In the genomic region with DNA sequence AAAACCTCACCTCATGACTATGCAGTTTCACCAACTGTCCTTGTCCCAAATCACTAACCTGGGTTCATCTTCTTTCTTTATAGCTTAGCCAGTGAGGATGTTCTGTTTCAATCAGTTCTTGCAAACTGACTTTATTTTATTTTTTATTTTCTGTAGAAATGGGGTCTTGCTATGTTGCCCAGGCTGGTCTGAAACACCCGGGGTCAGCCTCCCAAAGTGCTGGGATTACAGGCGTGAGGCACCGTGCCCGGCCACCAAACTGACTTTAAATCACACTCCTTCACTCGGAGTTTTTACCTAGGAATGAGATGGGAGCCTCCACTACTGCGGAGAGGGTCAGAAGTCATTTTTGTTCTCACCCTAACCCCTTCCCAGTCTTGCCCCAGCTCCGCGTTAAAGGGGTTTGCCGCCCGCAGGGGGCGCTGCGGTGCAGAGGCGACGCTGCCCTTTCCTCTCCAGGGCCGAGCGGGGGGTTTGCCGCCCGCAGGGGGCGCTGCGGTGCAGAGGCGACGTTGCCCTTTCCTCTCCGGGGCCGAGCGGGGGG, we compare ENCODE assay signal across 10 cellular contexts.
DNase-seq lines count a peak whose midpoint lies in the region; ATAC-seq lines count a peak whose summit lies in the region.
"Had no signal": no experiment of that assay in that cellular context is flagged by ENCODE, and none has a peak within 500 bp of the region (broad histone marks: within the 10 kb centered on the region; RNA-seq: fewer than 3 reads in every experiment).

No MANE protein-coding gene starts in this region.

- H3K4me1 Mint-ChIP-seq in stimulated activated effector memory CD8-positive, alpha-beta T cell treated with anti-CD3 and anti-CD28 coated beads, Interleukin-12 subunit alpha, Interleukin-12 subunit beta, amount 100 ng/mL, for 72 hours: peaks cover 13% of the 10 kb centered on the region

- H3K36me3 Mint-ChIP-seq in stimulated activated effector memory CD8-positive, alpha-beta T cell treated with anti-CD3 and anti-CD28 coated beads, Interleukin-12 subunit alpha, Interleukin-12 subunit beta, amount 100 ng/mL, for 72 hours: no peaks in the 10 kb centered on the region

- H3K4me3 Mint-ChIP-seq in stimulated activated effector memory CD8-positive, alpha-beta T cell treated with anti-CD3 and anti-CD28 coated beads, Interleukin-12 subunit alpha, Interleukin-12 subunit beta, amount 100 ng/mL, for 72 hours: no peak overlapping the region

- DNase-seq in DMS53 (lab: John Stamatoyannopoulos, UW): peak; percentile 85
- DNase-seq in DMS53 treated with DMSO at 0.1 percent for 48 hours (lab: John Stamatoyannopoulos, UW; ENCODE audit: unreplicated experiment): no peak
- peak; percentile 91 for DNase-seq in activated CD4-positive, alpha-beta T cell treated with anti-CD3 and anti-CD28 coated beads for 48 hours
- DNase-seq in effector CD4-positive, alpha-beta T cell: peak; percentile 38
- DNase-seq in stimulated activated effector memory CD8-positive, alpha-beta T cell treated with anti-CD3 and anti-CD28 coated beads, Interleukin-12 subunit alpha, Interleukin-12 subunit beta, amount 100 ng/mL, for 72 hours (ENCODE audit: low spot score in 2 of 2): peak; percentile 80 to 94
- DNase-seq in T1000 (lab: John Stamatoyannopoulos, UW): no peak
- DNase-seq: Kasumi-1, SW 1271 had no signal

- H3K27ac Mint-ChIP-seq in stimulated activated effector memory CD8-positive, alpha-beta T cell treated with anti-CD3 and anti-CD28 coated beads, Interleukin-12 subunit alpha, Interleukin-12 subunit beta, amount 100 ng/mL, for 72 hours: no peak overlapping the region

- peak; percentile 56 for ATAC-seq in stimulated activated effector memory CD8-positive, alpha-beta T cell treated with anti-CD3 and anti-CD28 coated beads, Interleukin-12 subunit alpha, Interleukin-12 subunit beta, amount 100 ng/mL, for 72 hours
- ATAC-seq in HG03159 (IDR thresholded peaks at IDR 0.05; ENCODE audit: unreplicated experiment) (no peak), GM18511 (IDR thresholded peaks at IDR 0.05; ENCODE audit: unreplicated experiment) (no peak)

- no peaks in the 10 kb centered on the region for H3K9me3 Mint-ChIP-seq in stimulated activated effector memory CD8-positive, alpha-beta T cell treated with anti-CD3 and anti-CD28 coated beads, Interleukin-12 subunit alpha, Interleukin-12 subunit beta, amount 100 ng/mL, for 72 hours

Comparison
In these comparisons a context has a peak if more than half of its experiments do, and no peak if none do; other contexts are left out.
1. DNase-seq: peak in DMS53 (single experiment), activated CD4-positive, alpha-beta T cell treated with anti-CD3 and anti-CD28 coated beads for 48 hours (single experiment), effector CD4-positive, alpha-beta T cell (single experiment) and stimulated activated effector memory CD8-positive, alpha-beta T cell treated with anti-CD3 and anti-CD28 coated beads, Interleukin-12 subunit alpha, Interleukin-12 subunit beta, amount 100 ng/mL, for 72 hours (2 of 2); none in DMS53 treated with DMSO at 0.1 percent for 48 hours (single experiment) and T1000 (single experiment).